In genomic region chrX:2974946-2975345, GRCh38 we compare ENCODE assay signal across 34 cellular contexts. TPM values are rescaled to one million over a fixed set of nuclear protein-coding genes. Genes with fewer than 3 reads are reported as not detected.
DNase-seq lines count a peak whose midpoint lies in the region; ATAC-seq, FAIRE-seq and TF ChIP-seq lines count a peak whose summit lies in the region.
"Had no signal": no experiment of that assay in that cellular context is flagged by ENCODE, and none has a peak within 500 bp of the region (broad histone marks: within the 10 kb centered on the region; RNA-seq: fewer than 3 reads in every experiment).

No MANE protein-coding gene starts in this region.

- TF ChIP-seq CTCF in astrocyte (IDR thresholded peaks at IDR 0.05; ENCODE audit: insufficient read depth, low read depth, low read length) = no peak
- no peak for TF ChIP-seq CTCF in choroid plexus epithelial cell (conservative IDR thresholded peaks at IDR 0.05; ENCODE audit: low read depth, low read length)
- no peak for TF ChIP-seq CTCF in fibroblast of the aortic adventitia (IDR thresholded peaks at IDR 0.05; ENCODE audit: insufficient read depth, low read length)
- no peak for TF ChIP-seq CTCF in osteocyte (IDR thresholded peaks at IDR 0.05)
- TF ChIP-seq CTCF in OCI-LY7 (conservative IDR thresholded peaks at IDR 0.05; ENCODE audit: low read length) = no peak

- H3K9me3 Mint-ChIP-seq in astrocyte (ENCODE audit: unreplicated experiment) (no peaks in the 10 kb centered on the region), osteocyte (ENCODE audit: unreplicated experiment) (no peaks in the 10 kb centered on the region)
- H3K9me3 Mint-ChIP-seq: CD8-positive, alpha-beta T cell had no signal

- BruUV-seq in OCI-LY7 (replicated peaks; lab: Mats Ljungman, UMichigan) = no TSS peak

- no peaks in the 10 kb centered on the region for H3K9me2 ChIP-seq in OCI-LY7 (ENCODE audit: insufficient read depth, low read length)

- H3K9me3 ChIP-seq in astrocyte (ENCODE audit: insufficient read depth, low read depth, low read length) (no peaks in the 10 kb centered on the region), OCI-LY7 (ENCODE audit: low read length) (no peaks in the 10 kb centered on the region)
- H3K9me3 ChIP-seq: Caco-2 had no signal

- H3K4me2 ChIP-seq in astrocyte (ENCODE audit: low read length) (no peak overlapping the region), OCI-LY7 (ENCODE audit: low read length) (no peak overlapping the region)
- H3K4me2 ChIP-seq: PC-9 had no signal

- H3K27ac ChIP-seq in astrocyte (ENCODE audit: low read depth, low read length) = no peak overlapping the region
- no peak overlapping the region for H3K27ac ChIP-seq in OCI-LY7 (ENCODE audit: low read depth, low read length, poor library complexity, severe bottlenecking)
- H3K27ac ChIP-seq: C4-2B, PC-9, RWPE1 had no signal

- H3K4me3 ChIP-seq in astrocyte (ENCODE audit: insufficient read depth, low read depth, low read length) (no peak overlapping the region), choroid plexus epithelial cell (ENCODE audit: low read depth, low read length) (no peak overlapping the region), fibroblast of the aortic adventitia (ENCODE audit: low read depth, low read length) (no peak overlapping the region), OCI-LY7 (ENCODE audit: low read depth, low read length, poor library complexity, severe bottlenecking) (no peak overlapping the region)
- H3K4me3 ChIP-seq: K562, PC-9 had no signal

- H3K27me3 ChIP-seq in astrocyte (ENCODE audit: insufficient read depth, low read length) = no peaks in the 10 kb centered on the region

- H2AFZ ChIP-seq in astrocyte (ENCODE audit: low read depth, low read length) = no peak overlapping the region
- H2AFZ ChIP-seq in OCI-LY7 (ENCODE audit: low read length) = no peak overlapping the region
- H2AFZ ChIP-seq: PC-9 had no signal

- POLR2A ChIA-PET in OCI-LY7 (lab: Charles Lee) = interaction anchor here (0.7 kb wide), 1 partner anchor 649 kb away, joined by 4 read pairs; no protein-coding TSS in a partner anchor

- peak; percentile 2 for DNase-seq in Ammon's horn (ENCODE audit: low spot score)
- DNase-seq in astrocyte (ENCODE audit: low read depth) = peak; percentile 49
- peak; percentile 13 for DNase-seq in choroid plexus epithelial cell (ENCODE audit: low read depth)
- DNase-seq in fibroblast of the aortic adventitia (ENCODE audit: low read depth) = peak; percentile 36
- DNase-seq in posterior cingulate gyrus = no peak
- DNase-seq in osteocyte (ENCODE audit: extremely low spot score, unreplicated experiment) = no peak
- no peak for DNase-seq in OCI-LY7 (ENCODE audit: low spot score)
- DNase-seq: Caco-2; CD8-positive, alpha-beta T cell; DMS 273 treated with DMSO at 0.1 percent for 48 hours; DMS79; GF-D8; H7; Kasumi-1; MV-4-11; NCI-H1105; NCI-H1436 treated with DMSO at 0.1 percent for 48 hours; NCI-H187 treated with DMSO at 0.1 percent for 48 hours; NCI-H2107; NCI-H524; NCI-H82; NK-92 treated with Interleukin-12 subunit alpha and Interleukin-12 subunit beta, amount 100 ng/mL, for 24 hours; PC-9; SHP77 had no signal

- H3K27ac Mint-ChIP-seq in astrocyte (ENCODE audit: unreplicated experiment) = no peak overlapping the region
- no peak overlapping the region for H3K27ac Mint-ChIP-seq in osteocyte (ENCODE audit: unreplicated experiment)
- H3K27ac Mint-ChIP-seq: B cell; CD8-positive, alpha-beta T cell had no signal

- H3K79me2 ChIP-seq in astrocyte (ENCODE audit: insufficient read depth, low read length) (no peaks in the 10 kb centered on the region), OCI-LY7 (ENCODE audit: insufficient read depth, low read depth, low read length) (no peaks in the 10 kb centered on the region)

- H3K4me1 ChIP-seq in astrocyte (ENCODE audit: insufficient read depth, low read length) (no peaks in the 10 kb centered on the region), OCI-LY7 (ENCODE audit: insufficient read depth, low read length, poor library complexity, severe bottlenecking) (no peaks in the 10 kb centered on the region)
- H3K4me1 ChIP-seq: Caco-2 had no signal

- H3K4me3 Mint-ChIP-seq in astrocyte (ENCODE audit: unreplicated experiment) = no peak overlapping the region
- H3K4me3 Mint-ChIP-seq in osteocyte (ENCODE audit: unreplicated experiment) = no peak overlapping the region
- H3K4me3 Mint-ChIP-seq: B cell; CD8-positive, alpha-beta T cell had no signal

- ATAC-seq in HG02870 (IDR thresholded peaks at IDR 0.05; ENCODE audit: unreplicated experiment) = no peak
- ATAC-seq: CD8-positive, alpha-beta T cell; K562 had no signal

- no peaks in the 10 kb centered on the region for H4K20me1 ChIP-seq in astrocyte (ENCODE audit: insufficient read depth, low read length)
- H4K20me1 ChIP-seq in OCI-LY7 (ENCODE audit: insufficient read depth, low read length) = no peaks in the 10 kb centered on the region

- no peak for FAIRE-seq in astrocyte (lab: Jason Lieb, UNC)
- FAIRE-seq: GM12891, HTR-8/SVneo, K562 had no signal

- H3K36me3 ChIP-seq in astrocyte (ENCODE audit: insufficient read depth, low read length) = no peaks in the 10 kb centered on the region
- H3K36me3 ChIP-seq in OCI-LY7 (ENCODE audit: insufficient read depth, low read length) = no peaks in the 10 kb centered on the region

- no peaks in the 10 kb centered on the region for H3K4me1 Mint-ChIP-seq in astrocyte (ENCODE audit: low read depth, unreplicated experiment)
- H3K4me1 Mint-ChIP-seq in osteocyte (ENCODE audit: unreplicated experiment) = peaks cover 4% of the 10 kb centered on the region
- H3K4me1 Mint-ChIP-seq: B cell had no signal

- no peaks in the 10 kb centered on the region for H3K36me3 Mint-ChIP-seq in astrocyte (ENCODE audit: low read depth, unreplicated experiment)
- no peaks in the 10 kb centered on the region for H3K36me3 Mint-ChIP-seq in osteocyte (ENCODE audit: unreplicated experiment)
- H3K36me3 Mint-ChIP-seq: CD8-positive, alpha-beta T cell had no signal

- no peak overlapping the region for H3K9ac ChIP-seq in astrocyte (ENCODE audit: low read length)

- CTCF ChIA-PET in OCI-LY7 (lab: Charles Lee; ENCODE audit: unreplicated experiment) = no interaction called here

- no peaks in the 10 kb centered on the region for H3K27me3 Mint-ChIP-seq in astrocyte (ENCODE audit: low read depth, unreplicated experiment)
- H3K27me3 Mint-ChIP-seq in osteocyte (ENCODE audit: unreplicated experiment) = no peaks in the 10 kb centered on the region
- H3K27me3 Mint-ChIP-seq: B cell had no signal

- intact Hi-C loops in posterior cingulate gyrus (cut with DNase I) (no loop called here), OCI-LY7 (cut with micrococcal nuclease; ENCODE audit: unreplicated experiment) (no loop called here)

RNA-seq across cellular contexts. Expression of gene ARSH, which starts 31.4 kb away (rescaled TPM):
- total RNA-seq in astrocyte = not detected in 2 replicates
- not detected in 2 replicates for total RNA-seq in fibroblast of the aortic adventitia (ENCODE audit: low replicate concordance)
- total RNA-seq in osteocyte = not detected in 2 replicates
- not detected in 2 replicates for total RNA-seq in OCI-LY7 (2014; rRNA removed; shearing (Covaris generic))
- not detected in 2 replicates for total RNA-seq in OCI-LY7 (2022)
- total RNA-seq: A172; B cell; Caco-2; CD8-positive, alpha-beta T cell; H7; K562; MCF 10A; PC-9; SK-MEL-5 had no signal

RNA-seq across cellular contexts. Expression of gene ARSD, which starts 45.8 kb away (rescaled TPM):
- total RNA-seq in astrocyte = 7.3 and 9.2 TPM in 2 replicates
- total RNA-seq in fibroblast of the aortic adventitia (ENCODE audit: low replicate concordance) = 6.5 and 12.0 TPM in 2 replicates
- total RNA-seq in osteocyte = 40.9 and 44.6 TPM in 2 replicates
- total RNA-seq in OCI-LY7 (2014; rRNA removed; shearing (Covaris generic)) = not detected in 2 replicates
- not detected in 2 replicates for total RNA-seq in OCI-LY7 (2022)

Comparison
In these comparisons a context has a peak if more than half of its experiments do, and no peak if none do; other contexts are left out.
1. DNase-seq: peak in Ammon's horn (single experiment), astrocyte (single experiment), choroid plexus epithelial cell (single experiment) and fibroblast of the aortic adventitia (single experiment); none in posterior cingulate gyrus (0 of 10), osteocyte (single experiment) and OCI-LY7 (single experiment).